Comparison of ENCODE assay signal across 1 cellular context in the genomic region with DNA sequence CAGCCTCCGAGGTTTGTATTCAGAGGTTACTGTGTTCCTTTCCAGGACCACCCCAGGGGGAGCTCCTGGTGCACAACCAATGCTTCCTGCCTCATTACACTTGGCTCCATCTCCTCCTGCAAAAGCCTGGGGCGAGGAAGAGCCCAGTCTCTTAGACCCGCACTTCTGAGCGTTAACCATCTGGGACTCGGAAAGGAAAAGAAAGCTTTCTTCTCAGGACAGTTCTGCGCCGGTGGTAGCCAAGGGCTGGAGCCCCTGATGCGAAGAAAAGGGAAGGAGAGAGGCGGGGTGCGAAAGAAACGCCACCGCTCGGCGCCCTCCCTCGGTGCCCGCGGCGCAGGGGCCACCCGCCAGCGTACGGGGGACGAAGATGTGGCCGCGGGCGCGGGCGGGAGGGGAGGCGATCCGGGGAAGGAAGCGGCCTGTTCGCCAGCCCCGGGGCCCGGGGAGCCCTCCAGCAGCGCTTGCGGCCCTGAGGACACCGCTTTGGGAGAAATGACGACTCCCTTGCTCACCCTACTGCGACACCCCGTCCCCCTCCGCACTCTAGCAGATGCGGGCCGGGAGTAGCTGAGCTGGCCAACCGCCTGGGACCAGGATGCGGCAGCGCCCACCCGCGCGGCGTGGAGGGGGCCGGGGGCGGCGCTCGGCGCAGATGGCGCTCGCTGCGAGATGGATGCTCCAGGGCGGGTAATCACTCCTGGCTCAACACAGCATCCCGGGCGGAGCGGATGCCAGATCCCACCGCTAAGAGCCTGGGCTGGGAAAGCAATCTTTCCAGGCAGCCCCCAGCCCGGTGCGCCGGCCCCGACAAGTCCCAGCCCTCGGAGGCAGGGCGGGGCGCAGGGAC.
TF ChIP-seq lines count a peak whose summit lies in the region.

No MANE protein-coding gene starts in this region.

TF ChIP-seq in GM12878, 131 proteins besides CTCF, POLR2A, EP300 and RAD21:
- TF ChIP-seq, protein P1, sequence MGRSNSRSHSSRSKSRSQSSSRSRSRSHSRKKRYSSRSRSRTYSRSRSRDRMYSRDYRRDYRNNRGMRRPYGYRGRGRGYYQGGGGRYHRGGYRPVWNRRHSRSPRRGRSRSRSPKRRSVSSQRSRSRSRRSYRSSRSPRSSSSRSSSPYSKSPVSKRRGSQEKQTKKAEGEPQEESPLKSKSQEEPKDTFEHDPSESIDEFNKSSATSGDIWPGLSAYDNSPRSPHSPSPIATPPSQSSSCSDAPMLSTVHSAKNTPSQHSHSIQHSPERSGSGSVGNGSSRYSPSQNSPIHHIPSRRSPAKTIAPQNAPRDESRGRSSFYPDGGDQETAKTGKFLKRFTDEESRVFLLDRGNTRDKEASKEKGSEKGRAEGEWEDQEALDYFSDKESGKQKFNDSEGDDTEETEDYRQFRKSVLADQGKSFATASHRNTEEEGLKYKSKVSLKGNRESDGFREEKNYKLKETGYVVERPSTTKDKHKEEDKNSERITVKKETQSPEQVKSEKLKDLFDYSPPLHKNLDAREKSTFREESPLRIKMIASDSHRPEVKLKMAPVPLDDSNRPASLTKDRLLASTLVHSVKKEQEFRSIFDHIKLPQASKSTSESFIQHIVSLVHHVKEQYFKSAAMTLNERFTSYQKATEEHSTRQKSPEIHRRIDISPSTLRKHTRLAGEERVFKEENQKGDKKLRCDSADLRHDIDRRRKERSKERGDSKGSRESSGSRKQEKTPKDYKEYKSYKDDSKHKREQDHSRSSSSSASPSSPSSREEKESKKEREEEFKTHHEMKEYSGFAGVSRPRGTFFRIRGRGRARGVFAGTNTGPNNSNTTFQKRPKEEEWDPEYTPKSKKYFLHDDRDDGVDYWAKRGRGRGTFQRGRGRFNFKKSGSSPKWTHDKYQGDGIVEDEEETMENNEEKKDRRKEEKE (IDR thresholded peaks at IDR 0.05) = no peak
- peak in 1 of 2 experiments; percentile 4; a peak in 1 of 3 replicates for TF ChIP-seq EGR1 (IDR thresholded peaks at IDR 0.05; ENCODE audit: borderline replicate concordance in 1 of 2, low read depth in 2 of 2, low read length in 2 of 2)
